ENCODE assay signal across 8 cellular contexts in genomic region chr19:48751835-48752510, GRCh38. TPM values are rescaled to one million over a fixed set of nuclear protein-coding genes. Genes with fewer than 3 reads are reported as not detected.
A peak's percentile ranks its signal among the peaks of the same experiment; 100 is the strongest.
DNase-seq lines count a peak whose midpoint lies in the region; ATAC-seq and TF ChIP-seq lines count a peak whose summit lies in the region.

No MANE protein-coding gene starts in this region.

- no peaks in the 10 kb centered on the region for H3K9me3 ChIP-seq in BLaER1 treated with 17β-estradiol and CSF1 and Interleukin-3, amounts not matched to agents 10 nM and 100 nM (replicated peaks in 1 of 11)
- H3K9me3 ChIP-seq in MM.1S (replicated peaks; ENCODE audit: insufficient read depth, low read length): no peaks in the 10 kb centered on the region

- peak overlapping the region; percentile 62 to 80 (median 70) for H3K4me3 ChIP-seq in BLaER1 treated with 17β-estradiol and CSF1 and Interleukin-3, amounts not matched to agents 10 nM and 100 nM
- H3K4me3 ChIP-seq in MM.1S (ENCODE audit: low read length): peak overlapping the region; percentile 57

- H4K20me1 ChIP-seq in BLaER1 treated with 17β-estradiol and CSF1 and Interleukin-3, amounts not matched to agents 10 nM and 100 nM: peaks cover 0 to 7% (median 0%) of the 10 kb centered on the region in 11 experiments; a peak in 3 of 22 replicates
- no peaks in the 10 kb centered on the region for H4K20me1 ChIP-seq in MM.1S (ENCODE audit: insufficient read depth, low read length)

- peaks cover 26% of the 10 kb centered on the region for H3K4me1 Mint-ChIP-seq in dendritic cell treated with granulocyte-macrophage colony-stimulating factor and Interleukin-4, amounts not matched to agents 40 ng/mL and 50 ng/mL, for 4 days (ENCODE audit: low read depth)
- peaks cover 15 to 17% of the 10 kb centered on the region in 2 donors for H3K4me1 Mint-ChIP-seq in natural killer cell treated with Interleukin-12 subunit alpha and Interleukin-12 subunit beta and Interleukin-15 and Interleukin-18, amount 100 ng/mL, for 72 hours (ENCODE audit: low read depth in 2 of 2)

- H3K9ac ChIP-seq in BLaER1 treated with 17β-estradiol and CSF1 and Interleukin-3, amounts not matched to agents 10 nM and 100 nM: peak overlapping the region; percentile 60 to 82 (median 76)
- no peak overlapping the region for H3K9ac ChIP-seq in MM.1S (ENCODE audit: low read length)

- intact Hi-C loops in dendritic cell treated with granulocyte-macrophage colony-stimulating factor and Interleukin-4, amounts not matched to agents 40 ng/mL and 50 ng/mL, for 4 days (cut with micrococcal nuclease): no loop called here

- no peaks in the 10 kb centered on the region for H3F3A ChIP-seq in MM.1S (ENCODE audit: insufficient read depth, low read length)

- H3K4me1 ChIP-seq in BLaER1 treated with 17β-estradiol and CSF1 and Interleukin-3, amounts not matched to agents 10 nM and 100 nM: peaks cover 52 to 79% (median 66%) of the 10 kb centered on the region in 10 experiments
- 0 out of 2 replicates have a peak, but pooled peaks cover 4% of the 10 kb centered on the region for H3K4me1 ChIP-seq in MM.1S (ENCODE audit: low read length)

- H3K9me3 Mint-ChIP-seq in dendritic cell treated with granulocyte-macrophage colony-stimulating factor and Interleukin-4, amounts not matched to agents 40 ng/mL and 50 ng/mL, for 4 days: no peaks in the 10 kb centered on the region
- H3K9me3 Mint-ChIP-seq in natural killer cell treated with Interleukin-12 subunit alpha and Interleukin-12 subunit beta and Interleukin-15 and Interleukin-18, amount 100 ng/mL, for 72 hours: no peaks in the 10 kb centered on the region

- peak overlapping the region in 10 of 11 experiments; percentile 40 to 68 (median 58); a peak in 19 of 22 replicates for H3K27ac ChIP-seq in BLaER1 treated with 17β-estradiol and CSF1 and Interleukin-3, amounts not matched to agents 10 nM and 100 nM
- H3K27ac ChIP-seq in MM.1S (ENCODE audit: low read length): no peak overlapping the region

- no peaks in the 10 kb centered on the region for H3K9me2 ChIP-seq in MM.1S (replicated peaks; ENCODE audit: insufficient read depth, low read length)

- no peak for DNase-seq in MM.1S
- no peak for DNase-seq in natural killer cell treated with Interleukin-12 subunit alpha and Interleukin-12 subunit beta and Interleukin-15 and Interleukin-18, amount 100 ng/mL, for 72 hours (ENCODE audit: low spot score)
- no peak for DNase-seq in DMS153 (lab: John Stamatoyannopoulos, UW)
- DNase-seq in COLO829 (ENCODE audit: low spot score): no peak
- no peak for DNase-seq in NCI-H1436 treated with DMSO at 0.1 percent for 48 hours (lab: John Stamatoyannopoulos, UW)

- peaks cover 0 to 32% (median 25%) of the 10 kb centered on the region in 11 experiments; a peak in 19 of 22 replicates for H3K27me3 ChIP-seq in BLaER1 treated with 17β-estradiol and CSF1 and Interleukin-3, amounts not matched to agents 10 nM and 100 nM
- peaks cover 80% of the 10 kb centered on the region for H3K27me3 ChIP-seq in MM.1S (replicated peaks; ENCODE audit: insufficient read depth, low read length)

- no peak for TF ChIP-seq CTCF in MM.1S (IDR thresholded peaks at IDR 0.05; ENCODE audit: low read length)

- H3K4me2 ChIP-seq in BLaER1 treated with 17β-estradiol and CSF1 and Interleukin-3, amounts not matched to agents 10 nM and 100 nM: peak overlapping the region; percentile 92 to 100 (median 99)
- H3K4me2 ChIP-seq in MM.1S (ENCODE audit: low read depth, low read length): peak overlapping the region; percentile 59

- H3K79me2 ChIP-seq in MM.1S (ENCODE audit: low read length): no peaks in the 10 kb centered on the region

- no peak for ATAC-seq in natural killer cell treated with Interleukin-12 subunit alpha and Interleukin-12 subunit beta and Interleukin-15 and Interleukin-18, amount 100 ng/mL, for 72 hours
- no peak for ATAC-seq in HG02610 (IDR thresholded peaks at IDR 0.05; ENCODE audit: unreplicated experiment)

- H2AFZ ChIP-seq in MM.1S (ENCODE audit: low read length): peak overlapping the region; percentile 72

- H3K27me3 Mint-ChIP-seq in dendritic cell treated with granulocyte-macrophage colony-stimulating factor and Interleukin-4, amounts not matched to agents 40 ng/mL and 50 ng/mL, for 4 days: peaks cover 83% of the 10 kb centered on the region
- peaks cover 8 to 13% of the 10 kb centered on the region in 2 donors for H3K27me3 Mint-ChIP-seq in natural killer cell treated with Interleukin-12 subunit alpha and Interleukin-12 subunit beta and Interleukin-15 and Interleukin-18, amount 100 ng/mL, for 72 hours

- H3K36me3 Mint-ChIP-seq in dendritic cell treated with granulocyte-macrophage colony-stimulating factor and Interleukin-4, amounts not matched to agents 40 ng/mL and 50 ng/mL, for 4 days (ENCODE audit: low read depth): no peaks in the 10 kb centered on the region
- H3K36me3 Mint-ChIP-seq in natural killer cell treated with Interleukin-12 subunit alpha and Interleukin-12 subunit beta and Interleukin-15 and Interleukin-18, amount 100 ng/mL, for 72 hours: no peaks in the 10 kb centered on the region

- H3K36me3 ChIP-seq in BLaER1 treated with 17β-estradiol and CSF1 and Interleukin-3, amounts not matched to agents 10 nM and 100 nM: peaks cover 0 to 17% (median 7%) of the 10 kb centered on the region in 11 experiments; a peak in 11 of 22 replicates
- H3K36me3 ChIP-seq in MM.1S (replicated peaks; ENCODE audit: insufficient read depth, low read length): no peaks in the 10 kb centered on the region

- H3K27ac Mint-ChIP-seq in dendritic cell treated with granulocyte-macrophage colony-stimulating factor and Interleukin-4, amounts not matched to agents 40 ng/mL and 50 ng/mL, for 4 days: no peak overlapping the region
- H3K27ac Mint-ChIP-seq in natural killer cell treated with Interleukin-12 subunit alpha and Interleukin-12 subunit beta and Interleukin-15 and Interleukin-18, amount 100 ng/mL, for 72 hours: no peak overlapping the region

- peak overlapping the region; percentile 59 for H3K4me3 Mint-ChIP-seq in dendritic cell treated with granulocyte-macrophage colony-stimulating factor and Interleukin-4, amounts not matched to agents 40 ng/mL and 50 ng/mL, for 4 days
- H3K4me3 Mint-ChIP-seq in natural killer cell treated with Interleukin-12 subunit alpha and Interleukin-12 subunit beta and Interleukin-15 and Interleukin-18, amount 100 ng/mL, for 72 hours: peak overlapping the region; percentile 86

RNA-seq across cellular contexts. Expression of gene FUT1, which starts 0.5 kb away (rescaled TPM):
- total RNA-seq in natural killer cell treated with Interleukin-12 subunit alpha and Interleukin-12 subunit beta and Interleukin-15 and Interleukin-18, amount 100 ng/mL, for 72 hours: under 1 TPM in 1 of 2 donors, not detected in 1; 0.21 TPM

RNA-seq across cellular contexts. Expression of gene FGF21, which starts 3.4 kb away (rescaled TPM):
- not detected for total RNA-seq in natural killer cell treated with Interleukin-12 subunit alpha and Interleukin-12 subunit beta and Interleukin-15 and Interleukin-18, amount 100 ng/mL, for 72 hours

RNA-seq across cellular contexts. Expression of gene IZUMO1, which starts 5.3 kb away (rescaled TPM):
- total RNA-seq in natural killer cell treated with Interleukin-12 subunit alpha and Interleukin-12 subunit beta and Interleukin-15 and Interleukin-18, amount 100 ng/mL, for 72 hours: not detected

RNA-seq across cellular contexts. Expression of gene RASIP1, which starts 11.6 kb away (rescaled TPM):
- total RNA-seq in natural killer cell treated with Interleukin-12 subunit alpha and Interleukin-12 subunit beta and Interleukin-15 and Interleukin-18, amount 100 ng/mL, for 72 hours: under 1 TPM; 0.12 to 0.95 TPM

RNA-seq across cellular contexts. Expression of gene MAMSTR, which starts 32.4 kb away (rescaled TPM):
- 1 to 10 TPM; 1.0 to 1.2 TPM for total RNA-seq in natural killer cell treated with Interleukin-12 subunit alpha and Interleukin-12 subunit beta and Interleukin-15 and Interleukin-18, amount 100 ng/mL, for 72 hours
